Comparison of ENCODE assay signal across 8 cellular contexts in genomic region chr19:46350758-46351159, GRCh38. TPM values are rescaled to one million over a fixed set of nuclear protein-coding genes. Genes with fewer than 3 reads are reported as not detected.
DNase-seq lines count a peak whose midpoint lies in the region; ATAC-seq and TF ChIP-seq lines count a peak whose summit lies in the region.

No MANE protein-coding gene starts in this region.

- H3K27me3 ChIP-seq in Loucy (ENCODE audit: insufficient read depth, low read length, poor library complexity, severe bottlenecking) (no peaks in the 10 kb centered on the region), adipocyte (replicated peaks; ENCODE audit: control insufficient read depth, insufficient read depth, low read length) (no peaks in the 10 kb centered on the region), BE2C (no peaks in the 10 kb centered on the region)

- DNase-seq in CD14-positive monocyte (ENCODE audit: low spot score) (no peak), adipocyte (ENCODE audit: low read depth) (no peak), naive B cell (no peak), BE2C (no peak), Ammon's horn (ENCODE audit: low spot score) (no peak), NCI-H510A (lab: John Stamatoyannopoulos, UW) (no peak)

- H3K9ac ChIP-seq in Loucy (ENCODE audit: low read depth, low read length, poor library complexity, severe bottlenecking) = peak overlapping the region; percentile 45
- H3K9ac ChIP-seq in adipocyte (ENCODE audit: low read length) = peak overlapping the region; percentile 79

- peaks cover 26% of the 10 kb centered on the region for H3K36me3 ChIP-seq in Loucy (ENCODE audit: insufficient read depth, low read length)
- H3K36me3 ChIP-seq in adipocyte (ENCODE audit: control insufficient read depth, insufficient read depth, low read length, severe bottlenecking) = peaks cover 19% of the 10 kb centered on the region
- peaks cover 37% of the 10 kb centered on the region for H3K36me3 ChIP-seq in BE2C

- H3F3A ChIP-seq in Loucy (ENCODE audit: low read depth) = no peaks in the 10 kb centered on the region

- ATAC-seq in naive B cell (ENCODE audit: low read depth in 2 of 2) = peak; percentile 44 to 47
- no peak for ATAC-seq in GM18502 (IDR thresholded peaks at IDR 0.05; ENCODE audit: poor library complexity, unreplicated experiment)

- H3K4me3 ChIP-seq in Loucy (ENCODE audit: low read length, poor library complexity, severe bottlenecking) (peak overlapping the region; percentile 100), adipocyte (ENCODE audit: low read length) (peak overlapping the region; percentile 50), BE2C (ENCODE audit: low read depth, low read length) (no peak overlapping the region)

- peak overlapping the region; percentile 98 for H3K4me2 ChIP-seq in Loucy (ENCODE audit: low read depth, low read length, poor library complexity, severe bottlenecking)

- H3K27me3 Mint-ChIP-seq in CD14-positive monocyte (ENCODE audit: low read depth in 3 of 3) (peaks cover 0 to 7% (median 1%) of the 10 kb centered on the region in 3 donors), naive B cell (peaks cover 0 to under 1% (median under 1%) of the 10 kb centered on the region in 3 donors)

- H3K4me3 Mint-ChIP-seq in CD14-positive monocyte (peak overlapping the region; percentile 58 to 82), naive B cell (peak overlapping the region; percentile 35 to 97 (median 84))

- H2AFZ ChIP-seq in Loucy (ENCODE audit: low read length) = no peak overlapping the region

- intact Hi-C loops in CD14-positive monocyte (cut with micrococcal nuclease) = no loop called here

- peaks cover 57% of the 10 kb centered on the region for H3K4me1 Mint-ChIP-seq in CD14-positive monocyte
- peaks cover 48 to 66% (median 61%) of the 10 kb centered on the region in 3 donors for H3K4me1 Mint-ChIP-seq in naive B cell

- H3K4me1 ChIP-seq in Loucy (ENCODE audit: insufficient read depth, low read length, poor library complexity, severe bottlenecking) (peaks cover 51% of the 10 kb centered on the region), adipocyte (ENCODE audit: control insufficient read depth, insufficient read depth, low read length) (peaks cover 35% of the 10 kb centered on the region), BE2C (peaks cover 3% of the 10 kb centered on the region; the same call in 1 of the 2 replicates)

- no peaks in the 10 kb centered on the region for H3K9me2 ChIP-seq in Loucy (replicated peaks; ENCODE audit: low read depth, low read length)

- TF ChIP-seq CTCF in CD14-positive monocyte (IDR thresholded peaks at IDR 0.05) = no peak
- no peak for TF ChIP-seq CTCF in Loucy (conservative IDR thresholded peaks at IDR 0.05; ENCODE audit: low read length)
- TF ChIP-seq CTCF in BE2C (IDR thresholded peaks at IDR 0.05; ENCODE audit: low read depth, low read length) = no peak

- no peaks in the 10 kb centered on the region for H3K9me3 ChIP-seq in Loucy (ENCODE audit: insufficient read depth, low read depth, low read length)
- H3K9me3 ChIP-seq in adipocyte (ENCODE audit: control insufficient read depth, low read length) = no peaks in the 10 kb centered on the region
- no peaks in the 10 kb centered on the region for H3K9me3 ChIP-seq in BE2C

- peaks cover 39% of the 10 kb centered on the region for H4K20me1 ChIP-seq in Loucy (ENCODE audit: insufficient read depth, low read length, poor library complexity, severe bottlenecking)

- H3K27ac Mint-ChIP-seq in CD14-positive monocyte (peak overlapping the region in 6 of 7 donors; percentile 53 to 92 (median 81)), naive B cell (peak overlapping the region; percentile 44 to 94 (median 86))

- H3K9me3 Mint-ChIP-seq in CD14-positive monocyte = peaks cover 0 to 3% (median 0%) of the 10 kb centered on the region in 7 donors
- no peaks in the 10 kb centered on the region for H3K9me3 Mint-ChIP-seq in naive B cell

- H3K36me3 Mint-ChIP-seq in CD14-positive monocyte (peaks cover 27 to 32% of the 10 kb centered on the region in 2 donors), naive B cell (no peaks in the 10 kb centered on the region)

- peaks cover 68% of the 10 kb centered on the region for H3K79me2 ChIP-seq in Loucy (ENCODE audit: insufficient read depth, low read length)

RNA-seq across cellular contexts. Expression of gene PPP5C, which starts 3.9 kb away (rescaled TPM):
- 10 to 100 TPM in 1 of 2 donors, 1 to 10 TPM in 1; 9.9 to 12.6 TPM for polyA plus RNA-seq in CD14-positive monocyte
- polyA plus RNA-seq in naive B cell (ENCODE audit: low read depth in 6 of 6) = 10 to 100 TPM; 14.5 to 26.6 (median 19.7) TPM
- polyA plus RNA-seq in BE2C (2012; ENCODE audit: insufficient read depth, insufficient read length, low read depth) = 119 TPM

RNA-seq across cellular contexts. Expression of gene HIF3A, which starts 53.9 kb away (rescaled TPM):
- polyA plus RNA-seq in CD14-positive monocyte = not detected
- polyA plus RNA-seq in naive B cell (ENCODE audit: low read depth in 6 of 6) = not detected
- polyA plus RNA-seq in BE2C (2012; ENCODE audit: insufficient read depth, insufficient read length, low read depth) = 0.83 TPM
